In genomic region chr9:3511537-3511936, GRCh38 we compare ENCODE assay signal across 21 cellular contexts. TPM values are rescaled to one million over a fixed set of nuclear protein-coding genes. Genes with fewer than 3 reads are reported as not detected.
DNase-seq lines count a peak whose midpoint lies in the region; ATAC-seq and TF ChIP-seq lines count a peak whose summit lies in the region.
"Had no signal": no experiment of that assay in that cellular context is flagged by ENCODE, and none has a peak within 500 bp of the region (broad histone marks: within the 10 kb centered on the region; RNA-seq: fewer than 3 reads in every experiment).

No MANE protein-coding gene starts in this region.

- H3K4me3 ChIP-seq in OCI-LY1 (ENCODE audit: low read depth, low read length, poor library complexity, severe bottlenecking) (no peak overlapping the region), endodermal cell (ENCODE audit: low read length) (no peak overlapping the region)
- H3K4me3 ChIP-seq: dorsolateral prefrontal cortex, esophagus squamous epithelium had no signal

- H3K4me1 Mint-ChIP-seq in activated CD4-positive, alpha-beta T cell treated with anti-CD3 and anti-CD28 coated beads, Interleukin-2, amount 10 ng/mL, durations not matched to agents 24 days and 14 days: peaks cover 26% of the 10 kb centered on the region
- peaks cover 22% of the 10 kb centered on the region for H3K4me1 Mint-ChIP-seq in endodermal cell
- H3K4me1 Mint-ChIP-seq in stimulated activated effector memory CD8-positive, alpha-beta T cell treated with anti-CD3 and anti-CD28 coated beads, Interleukin-12 subunit alpha, Interleukin-12 subunit beta, amount 100 ng/mL, for 72 hours: peaks cover 13% of the 10 kb centered on the region

- H3K27me3 ChIP-seq in OCI-LY1 (ENCODE audit: insufficient read depth, low read length) (no peaks in the 10 kb centered on the region), endodermal cell (ENCODE audit: control insufficient read depth, insufficient read depth, low read length, poor library complexity, severe bottlenecking) (no peaks in the 10 kb centered on the region)
- H3K27me3 ChIP-seq: brain microvascular endothelial cell, dorsolateral prefrontal cortex, esophagus squamous epithelium had no signal

- peaks cover 69% of the 10 kb centered on the region for H3K79me2 ChIP-seq in OCI-LY1 (ENCODE audit: insufficient read depth, low read length)

- no peaks in the 10 kb centered on the region for H4K20me1 ChIP-seq in OCI-LY1 (ENCODE audit: insufficient read depth, low read length)

- H3K4me2 ChIP-seq in OCI-LY1 (ENCODE audit: low read length): no peak overlapping the region

- WGBS in endodermal cell (ENCODE audit: insufficient coverage in 1 of 2, insufficient read length in 1 of 2), 2 experiments: 100% methylated on average over 1 of the region's 1 CpG; no CpG with 5 or more reads in 1 of the 2 experiments

- H3K9me3 Mint-ChIP-seq in activated CD4-positive, alpha-beta T cell treated with anti-CD3 and anti-CD28 coated beads, Interleukin-2, amount 10 ng/mL, durations not matched to agents 24 days and 14 days: no peaks in the 10 kb centered on the region
- no peaks in the 10 kb centered on the region for H3K9me3 Mint-ChIP-seq in endodermal cell
- H3K9me3 Mint-ChIP-seq in stimulated activated effector memory CD8-positive, alpha-beta T cell treated with anti-CD3 and anti-CD28 coated beads, Interleukin-12 subunit alpha, Interleukin-12 subunit beta, amount 100 ng/mL, for 72 hours: no peaks in the 10 kb centered on the region
- H3K9me3 Mint-ChIP-seq: activated naive CD4-positive, alpha-beta T cell treated with anti-CD3 and anti-CD28 coated beads, Interleukin-2, amount 10 ng/mL, durations not matched to agents 7 days and 5 days; type B pancreatic cell had no signal

- H3K27ac ChIP-seq in OCI-LY1 (ENCODE audit: low read depth, low read length, poor library complexity, severe bottlenecking): peak overlapping the region; percentile 80
- H3K27ac ChIP-seq in endodermal cell (ENCODE audit: low read depth, low read length): no peak overlapping the region
- H3K27ac ChIP-seq: brain microvascular endothelial cell, esophagus squamous epithelium had no signal

- H3K9ac ChIP-seq in OCI-LY1 (ENCODE audit: low read length) (no peak overlapping the region), endodermal cell (ENCODE audit: extremely low read depth, low read length, poor library complexity, severe bottlenecking) (no peak overlapping the region)

- no peak for DNase-seq in activated CD4-positive, alpha-beta T cell treated with anti-CD3 and anti-CD28 coated beads, Interleukin-2, amount 10 ng/mL, durations not matched to agents 24 days and 14 days
- DNase-seq in activated CD4-positive, alpha-beta T cell treated with anti-CD3 and anti-CD28 coated beads for 48 hours: no peak
- DNase-seq in endodermal cell: no peak
- no peak for DNase-seq in stimulated activated effector memory CD8-positive, alpha-beta T cell treated with anti-CD3 and anti-CD28 coated beads, Interleukin-12 subunit alpha, Interleukin-12 subunit beta, amount 100 ng/mL, for 72 hours (ENCODE audit: low spot score in 2 of 2)
- no peak for DNase-seq in SIG-M5 (lab: John Stamatoyannopoulos, UW)
- DNase-seq: ACHN; activated CD4-positive, CD25-positive, alpha-beta regulatory T cell; activated naive CD4-positive, alpha-beta T cell treated with anti-CD3 and anti-CD28 coated beads, Interleukin-2, amount 10 ng/mL, durations not matched to agents 7 days and 5 days; brain microvascular endothelial cell; dorsolateral prefrontal cortex; esophagus squamous epithelium; HCEC 1CT; head of caudate nucleus; kidney; NCI-H1417 treated with DMSO at 0.1 percent for 48 hours; occipital lobe; stimulated activated CD4-positive, alpha-beta T cell treated with anti-CD3 and anti-CD28 coated beads, Interleukin-4, amount 100 ng/mL, for 4 hours had no signal

- peak overlapping the region; percentile 3 for H3K27ac Mint-ChIP-seq in activated CD4-positive, alpha-beta T cell treated with anti-CD3 and anti-CD28 coated beads, Interleukin-2, amount 10 ng/mL, durations not matched to agents 24 days and 14 days
- H3K27ac Mint-ChIP-seq in endodermal cell: peak overlapping the region; percentile 37
- H3K27ac Mint-ChIP-seq in stimulated activated effector memory CD8-positive, alpha-beta T cell treated with anti-CD3 and anti-CD28 coated beads, Interleukin-12 subunit alpha, Interleukin-12 subunit beta, amount 100 ng/mL, for 72 hours: peak overlapping the region; percentile 6
- H3K27ac Mint-ChIP-seq: activated naive CD4-positive, alpha-beta T cell treated with anti-CD3 and anti-CD28 coated beads, Interleukin-2, amount 10 ng/mL, durations not matched to agents 7 days and 5 days; type B pancreatic cell had no signal

- intact Hi-C loops in activated CD4-positive, alpha-beta T cell treated with anti-CD3 and anti-CD28 coated beads, Interleukin-2, amount 10 ng/mL, durations not matched to agents 24 days and 14 days (cut with micrococcal nuclease): no loop called here

- H2AFZ ChIP-seq in OCI-LY1 (ENCODE audit: low read length): no peak overlapping the region

- H3K36me3 Mint-ChIP-seq in activated CD4-positive, alpha-beta T cell treated with anti-CD3 and anti-CD28 coated beads, Interleukin-2, amount 10 ng/mL, durations not matched to agents 24 days and 14 days (ENCODE audit: low read depth): peaks cover 7% of the 10 kb centered on the region
- H3K36me3 Mint-ChIP-seq in endodermal cell (ENCODE audit: low read depth): peaks cover 3% of the 10 kb centered on the region
- H3K36me3 Mint-ChIP-seq in stimulated activated effector memory CD8-positive, alpha-beta T cell treated with anti-CD3 and anti-CD28 coated beads, Interleukin-12 subunit alpha, Interleukin-12 subunit beta, amount 100 ng/mL, for 72 hours: no peaks in the 10 kb centered on the region

- H3K9me2 ChIP-seq in OCI-LY1 (ENCODE audit: low read depth, low read length): no peaks in the 10 kb centered on the region

- no peaks in the 10 kb centered on the region for H3F3A ChIP-seq in OCI-LY1 (ENCODE audit: insufficient read depth, low read length)

- ATAC-seq in stimulated activated effector memory CD8-positive, alpha-beta T cell treated with anti-CD3 and anti-CD28 coated beads, Interleukin-12 subunit alpha, Interleukin-12 subunit beta, amount 100 ng/mL, for 72 hours: no peak
- no peak for ATAC-seq in HG03095 (IDR thresholded peaks at IDR 0.05; ENCODE audit: unreplicated experiment)
- no peak for ATAC-seq in GM21723 (IDR thresholded peaks at IDR 0.05; ENCODE audit: unreplicated experiment)

- H3K9me3 ChIP-seq in OCI-LY1 (ENCODE audit: low read length) (no peaks in the 10 kb centered on the region), endodermal cell (ENCODE audit: control insufficient read depth, low read length) (no peaks in the 10 kb centered on the region)
- H3K9me3 ChIP-seq: esophagus squamous epithelium had no signal

- H3K36me3 ChIP-seq in OCI-LY1 (ENCODE audit: insufficient read depth, low read length) (no peaks in the 10 kb centered on the region; the same call in 1 of the 2 replicates), endodermal cell (ENCODE audit: control insufficient read depth, insufficient read depth, low read length) (no peaks in the 10 kb centered on the region)
- H3K36me3 ChIP-seq: brain microvascular endothelial cell, esophagus squamous epithelium had no signal

- H3K27me3 Mint-ChIP-seq in activated CD4-positive, alpha-beta T cell treated with anti-CD3 and anti-CD28 coated beads, Interleukin-2, amount 10 ng/mL, durations not matched to agents 24 days and 14 days: no peaks in the 10 kb centered on the region
- no peaks in the 10 kb centered on the region for H3K27me3 Mint-ChIP-seq in endodermal cell (ENCODE audit: insufficient read depth)
- H3K27me3 Mint-ChIP-seq: activated naive CD4-positive, alpha-beta T cell treated with anti-CD3 and anti-CD28 coated beads, Interleukin-2, amount 10 ng/mL, durations not matched to agents 7 days and 5 days; type B pancreatic cell had no signal

- H3K4me3 Mint-ChIP-seq in activated CD4-positive, alpha-beta T cell treated with anti-CD3 and anti-CD28 coated beads, Interleukin-2, amount 10 ng/mL, durations not matched to agents 24 days and 14 days: no peak overlapping the region
- H3K4me3 Mint-ChIP-seq in endodermal cell: no peak overlapping the region
- H3K4me3 Mint-ChIP-seq in stimulated activated effector memory CD8-positive, alpha-beta T cell treated with anti-CD3 and anti-CD28 coated beads, Interleukin-12 subunit alpha, Interleukin-12 subunit beta, amount 100 ng/mL, for 72 hours: no peak overlapping the region
- H3K4me3 Mint-ChIP-seq: activated naive CD4-positive, alpha-beta T cell treated with anti-CD3 and anti-CD28 coated beads, Interleukin-2, amount 10 ng/mL, durations not matched to agents 7 days and 5 days; type B pancreatic cell had no signal

- TF ChIP-seq CTCF in OCI-LY1 (IDR thresholded peaks at IDR 0.05; ENCODE audit: low read length) (no peak), endodermal cell (conservative IDR thresholded peaks at IDR 0.05) (no peak)

- H3K4me1 ChIP-seq in OCI-LY1 (ENCODE audit: insufficient read depth, low read length, severe bottlenecking) (peaks cover 73% of the 10 kb centered on the region), endodermal cell (ENCODE audit: control insufficient read depth, insufficient read depth, low read length) (no peaks in the 10 kb centered on the region)

RNA-seq across cellular contexts. Expression of gene RFX3, which starts 14.3 kb away (rescaled TPM):
- total RNA-seq in activated CD4-positive, alpha-beta T cell treated with anti-CD3 and anti-CD28 coated beads, Interleukin-2, amount 10 ng/mL, durations not matched to agents 24 days and 14 days: 11.6 and 12.8 TPM in 2 replicates
- total RNA-seq in endodermal cell: 10 to 100 TPM; 27.5 to 28.2 TPM
- 29.5 TPM for polyA plus RNA-seq in endodermal cell (2013, experiment 1 of 2)
- polyA plus RNA-seq in endodermal cell (2013, experiment 2 of 2): 30.1 TPM
